Comparison of ENCODE assay signal across 2 cellular contexts in genomic region chr4:3384771-3385701, GRCh38.
TF ChIP-seq lines count a peak whose summit lies in the region.

No MANE protein-coding gene starts in this region.

TF ChIP-seq in IMR-90, 13 proteins besides CTCF, POLR2A, EP300 and RAD21:
- TF ChIP-seq MAZ (IDR thresholded peaks at IDR 0.05; ENCODE audit: borderline replicate concordance, low read depth, low read length): no peak
- TF ChIP-seq FOS (IDR thresholded peaks at IDR 0.05; ENCODE audit: low read depth, low read length): no peak
- TF ChIP-seq MAFK (IDR thresholded peaks at IDR 0.05; ENCODE audit: low read depth, low read length): no peak
- TF ChIP-seq BHLHE40 (IDR thresholded peaks at IDR 0.05; ENCODE audit: low read depth, low read length): no peak
- no peak for TF ChIP-seq NFE2L2 (IDR thresholded peaks at IDR 0.05; ENCODE audit: low read depth, low read length)
- no peak for TF ChIP-seq SMC3 (IDR thresholded peaks at IDR 0.05; ENCODE audit: low read depth, low read length)
- no peak for TF ChIP-seq RFX5 (IDR thresholded peaks at IDR 0.05; ENCODE audit: low read depth, low read length)
- no peak for TF ChIP-seq RCOR1 (IDR thresholded peaks at IDR 0.05; ENCODE audit: insufficient replicate concordance, low read length)
- TF ChIP-seq MXI1 (IDR thresholded peaks at IDR 0.05; ENCODE audit: borderline replicate concordance, low read depth, low read length): no peak
- no peak for TF ChIP-seq USF2 (IDR thresholded peaks at IDR 0.05; ENCODE audit: low read depth, low read length)
- TF ChIP-seq ELK1 (IDR thresholded peaks at IDR 0.05; ENCODE audit: borderline replicate concordance, low read depth, low read length): no peak
- no peak for TF ChIP-seq CHD1 (IDR thresholded peaks at IDR 0.05; ENCODE audit: low read depth, low read length)
- TF ChIP-seq CEBPB (IDR thresholded peaks at IDR 0.05; ENCODE audit: low read depth, low read length): no peak
TF ChIP-seq in IMR-90: peak in this region for 0.

TF ChIP-seq in GM12878, 131 proteins besides CTCF, POLR2A, EP300 and RAD21:
- TF ChIP-seq PBX3 (IDR thresholded peaks at IDR 0.05; ENCODE audit: insufficient replicate concordance, low read depth, low read length) (no peak), POLR2AphosphoS2 (IDR thresholded peaks at IDR 0.05; ENCODE audit: low read depth, low read length) (no peak)
